ENCODE assay signal across 18 cellular contexts in genomic region chr6:157207521-157208076, GRCh38.
"Had no signal": no experiment of that assay in that cellular context is flagged by ENCODE, and none has a peak within 500 bp of the region (broad histone marks: within the 10 kb centered on the region; RNA-seq: fewer than 3 reads in every experiment).

No MANE protein-coding gene starts in this region.

- H3K9me3 ChIP-seq: MG63, SK-N-SH had no signal

- DNase-seq: KBM-7, MG63, NCI-H1092 treated with DMSO at 0.1 percent for 48 hours, NCI-H1436, NCI-H187, NCI-H2029, NCI-H2081 treated with DMSO at 0.1 percent for 48 hours, NCI-H2171, NCI-H226, NCI-H446, NCI-H510A, NCI-H524 treated with DMSO at 0.1 percent for 48 hours, NCI-H69, NCI-H774, RPMI8226, SHP77, SK-N-SH had no signal

- FAIRE-seq: RCC 7860 had no signal

- H3K9ac ChIP-seq: SK-N-SH had no signal

- H3K27me3 ChIP-seq: MG63 had no signal

- H3K4me3 ChIP-seq: MG63 had no signal

- H3K9me2 ChIP-seq: SK-N-SH had no signal

- H3K4me2 ChIP-seq: SK-N-SH had no signal
